17 cellular contexts compared by ENCODE assay signal in genomic region chr2:211875488-211875887, GRCh38.
"Had no signal": no experiment of that assay in that cellular context is flagged by ENCODE, and none has a peak within 500 bp of the region (broad histone marks: within the 10 kb centered on the region; RNA-seq: fewer than 3 reads in every experiment).

No MANE protein-coding gene starts in this region.

- H3K36me3 Mint-ChIP-seq: mesothelial cell of epicardium, natural killer cell, type B pancreatic cell had no signal

- H3K4me2 ChIP-seq: smooth muscle cell had no signal

- H3K4me3 Mint-ChIP-seq: dendritic cell treated with granulocyte-macrophage colony-stimulating factor and Interleukin-4, amounts not matched to agents 40 ng/mL and 50 ng/mL, for 4 days; effector memory CD8-positive, alpha-beta T cell; mesothelial cell of epicardium; natural killer cell; neural crest cell; type B pancreatic cell had no signal

- DNase-seq: effector memory CD8-positive, alpha-beta T cell; erythroblast; heart left ventricle; hippocampal formation; natural killer cell; posterior cingulate gyrus; stimulated activated CD4-positive, alpha-beta T cell treated with anti-CD3 and anti-CD28 coated beads, Interleukin-2, amount 100 ng/mL, for 48 hours; stimulated activated naive CD4-positive, alpha-beta T cell treated with Interleukin-2 at 50 U/mL for 16 hours; thyroid gland had no signal

- H3K27ac Mint-ChIP-seq: dendritic cell treated with granulocyte-macrophage colony-stimulating factor and Interleukin-4, amounts not matched to agents 40 ng/mL and 50 ng/mL, for 4 days; effector memory CD8-positive, alpha-beta T cell; mesothelial cell of epicardium; natural killer cell; type B pancreatic cell had no signal

- H3K4me3 ChIP-seq: heart left ventricle, right atrium auricular region, smooth muscle cell, suprapubic skin, thyroid gland had no signal

- H3K4me1 Mint-ChIP-seq: mesothelial cell of epicardium, natural killer cell, neural crest cell had no signal

- H3K27me3 ChIP-seq: heart left ventricle, right atrium auricular region, suprapubic skin, thyroid gland had no signal

- H3K27ac ChIP-seq: heart left ventricle, right atrium auricular region, suprapubic skin, thyroid gland had no signal

- H3K9me3 ChIP-seq: heart left ventricle, right atrium auricular region, suprapubic skin, thyroid gland had no signal

- H3K9me3 Mint-ChIP-seq: dendritic cell treated with granulocyte-macrophage colony-stimulating factor and Interleukin-4, amounts not matched to agents 40 ng/mL and 50 ng/mL, for 4 days; mesothelial cell of epicardium; neural crest cell; type B pancreatic cell had no signal

- H3K4me1 ChIP-seq: heart left ventricle, right atrium auricular region, suprapubic skin, thyroid gland had no signal

- H3K27me3 Mint-ChIP-seq: dendritic cell treated with granulocyte-macrophage colony-stimulating factor and Interleukin-4, amounts not matched to agents 40 ng/mL and 50 ng/mL, for 4 days; effector memory CD8-positive, alpha-beta T cell; type B pancreatic cell had no signal

- H3K36me3 ChIP-seq: heart left ventricle, right atrium auricular region, suprapubic skin, thyroid gland had no signal

- ATAC-seq: effector memory CD8-positive, alpha-beta T cell; heart left ventricle; left lobe of liver; natural killer cell had no signal
